ENCODE assay signal across 14 cellular contexts in genomic region chr15:58241872-58242271, GRCh38.
DNase-seq lines count a peak whose midpoint lies in the region; ATAC-seq and TF ChIP-seq lines count a peak whose summit lies in the region.
"Had no signal": no experiment of that assay in that cellular context is flagged by ENCODE, and none has a peak within 500 bp of the region (broad histone marks: within the 10 kb centered on the region; RNA-seq: fewer than 3 reads in every experiment).

No MANE protein-coding gene starts in this region.

- no peak overlapping the region for H3K27ac ChIP-seq in uterus
- H3K27ac ChIP-seq: adrenal gland had no signal

- ATAC-seq in GM19397 (IDR thresholded peaks at IDR 0.05; ENCODE audit: unreplicated experiment) (no peak), GM18867 (IDR thresholded peaks at IDR 0.05; ENCODE audit: unreplicated experiment) (no peak)
- ATAC-seq: natural killer cell treated with Interleukin-12 subunit alpha and Interleukin-12 subunit beta and Interleukin-15 and Interleukin-18, amount 100 ng/mL, for 72 hours; sciatic nerve had no signal

- TF ChIP-seq POLR2A in uterus (IDR thresholded peaks at IDR 0.05) = no peak

- no peaks in the 10 kb centered on the region for H3K9me3 ChIP-seq in adipocyte (ENCODE audit: control insufficient read depth, low read length)
- no peaks in the 10 kb centered on the region for H3K9me3 ChIP-seq in uterus
- H3K9me3 ChIP-seq: adrenal gland had no signal

- peak; percentile 24 for DNase-seq in DMS79 (lab: John Stamatoyannopoulos, UW)
- DNase-seq in NCI-H1417 treated with DMSO at 0.1 percent for 48 hours (lab: John Stamatoyannopoulos, UW) = peak; percentile 14
- peak; percentile 23 for DNase-seq in adipocyte (ENCODE audit: low read depth)
- peak; percentile 22 for DNase-seq in myocyte (ENCODE audit: low read depth)
- no peak for DNase-seq in uterus
- DNase-seq: activated T-cell treated with anti-CD3 and anti-CD28 coated beads for 4 hours; CD4-positive, alpha-beta T cell; kidney; NCI-H526 treated with DMSO at 0.1 percent for 48 hours had no signal

- intact Hi-C loops in uterus (cut with DNase I; ENCODE audit: low total_unique reads) = no loop called here

- H3K27me3 ChIP-seq in adipocyte (replicated peaks; ENCODE audit: control insufficient read depth, insufficient read depth, low read length) = peaks cover 5% of the 10 kb centered on the region
- no peaks in the 10 kb centered on the region for H3K27me3 ChIP-seq in uterus

- no peak overlapping the region for H3K4me3 ChIP-seq in adipocyte (ENCODE audit: low read length)
- no peak overlapping the region for H3K4me3 ChIP-seq in uterus
- H3K4me3 ChIP-seq: adrenal gland had no signal

- H3K36me3 ChIP-seq in adipocyte (ENCODE audit: control insufficient read depth, insufficient read depth, low read length, severe bottlenecking) (no peaks in the 10 kb centered on the region), uterus (no peaks in the 10 kb centered on the region)
- H3K36me3 ChIP-seq: adrenal gland had no signal

- no peaks in the 10 kb centered on the region for H3K4me1 ChIP-seq in adipocyte (ENCODE audit: control insufficient read depth, insufficient read depth, low read length)
- no peaks in the 10 kb centered on the region for H3K4me1 ChIP-seq in uterus
- H3K4me1 ChIP-seq: adrenal gland had no signal

- no peak for TF ChIP-seq CTCF in uterus (IDR thresholded peaks at IDR 0.05)

- H3K9ac ChIP-seq in adipocyte (ENCODE audit: low read length) = no peak overlapping the region

Comparison
In these comparisons a context has a peak if more than half of its experiments do, and no peak if none do; other contexts are left out.
1. DNase-seq: peak in DMS79 (single experiment), NCI-H1417 treated with DMSO at 0.1 percent for 48 hours (single experiment), adipocyte (single experiment) and myocyte (single experiment); none in uterus (0 of 2).